In genomic region chr1:159000070-159000409, GRCh38 we compare ENCODE assay signal across 1 cellular context.
TF ChIP-seq lines count a peak whose summit lies in the region.

No MANE protein-coding gene starts in this region.

TF ChIP-seq in GM23338, 12 proteins besides CTCF, POLR2A, EP300 and RAD21 (continued from another document):
- TF ChIP-seq ETS1 (IDR thresholded peaks at IDR 0.05): no peak
- TF ChIP-seq STAT1 (IDR thresholded peaks at IDR 0.05; ENCODE audit: unreplicated experiment): no peak
- TF ChIP-seq EZH2 (IDR thresholded peaks at IDR 0.05; ENCODE audit: low read depth, unreplicated experiment): no peak
- no peak for TF ChIP-seq CREB1 (CRISPR knock-in tag; IDR thresholded peaks at IDR 0.05; ENCODE audit: low read depth)
- TF ChIP-seq ZNF462 (CRISPR knock-in tag; IDR thresholded peaks at IDR 0.05): no peak
